8 cellular contexts compared by ENCODE assay signal in genomic region chr1:180631766-180632325, GRCh38. TPM values are rescaled to one million over a fixed set of nuclear protein-coding genes. Genes with fewer than 3 reads are reported as not detected.
DNase-seq lines count a peak whose midpoint lies in the region; ATAC-seq and TF ChIP-seq lines count a peak whose summit lies in the region.

Gene XPR1, plus strand, starts transcription at chr1:180632022. Its CDS starts 180 bp downstream, at chr1:180632202.

- H3K36me3 ChIP-seq in right atrium auricular region (no peaks in the 10 kb centered on the region), uterus (no peaks in the 10 kb centered on the region)

- peak within 1 kb of the TSS; percentile 91 to 95 for H3K4me3 ChIP-seq in right atrium auricular region
- H3K4me3 ChIP-seq in uterus: peak within 1 kb of the TSS; percentile 76 to 80

- no peaks in the 10 kb centered on the region for H3K9me3 ChIP-seq in right atrium auricular region
- no peaks in the 10 kb centered on the region for H3K9me3 ChIP-seq in uterus

- peak; percentile 99 to 100 for DNase-seq in NCI-H187 (lab: John Stamatoyannopoulos, UW)
- peak; percentile 94 to 99 (median 97) for DNase-seq in T-helper 2 cell
- DNase-seq in right atrium auricular region (ENCODE audit: low spot score): peak; percentile 98
- peak; percentile 98 for DNase-seq in pulmonary artery endothelial cell (ENCODE audit: low read depth, low spot score)
- peak; percentile 98 to 99 for DNase-seq in uterus

- ATAC-seq in GM18498 (IDR thresholded peaks at IDR 0.05; ENCODE audit: unreplicated experiment) (peak; percentile 98), HG02938 (IDR thresholded peaks at IDR 0.05; ENCODE audit: unreplicated experiment) (peak; percentile 95)

- intact Hi-C loops in uterus (cut with DNase I; ENCODE audit: low total_unique reads): no loop called here

- H3K27me3 ChIP-seq in right atrium auricular region (no peaks in the 10 kb centered on the region), uterus (no peaks in the 10 kb centered on the region)

- peak; percentile 93 to 95 for TF ChIP-seq POLR2A in uterus (IDR thresholded peaks at IDR 0.05)

- peak within 1 kb of the TSS; percentile 90 for H3K27ac ChIP-seq in angular gyrus (ENCODE audit: low read depth, low read length)
- peak within 1 kb of the TSS; percentile 94 to 97 for H3K27ac ChIP-seq in right atrium auricular region
- H3K27ac ChIP-seq in uterus: peak within 1 kb of the TSS; percentile 87 to 89

- H3K4me1 ChIP-seq in right atrium auricular region: peaks cover 0 to 39% of the 10 kb centered on the region in 2 donors
- no peaks in the 10 kb centered on the region for H3K4me1 ChIP-seq in uterus

- peak in 1 of 2 donors; percentile 43 for TF ChIP-seq CTCF in right atrium auricular region (IDR thresholded peaks at IDR 0.05)
- peak; percentile 16 to 33 (median 18) for TF ChIP-seq CTCF in uterus (IDR thresholded peaks at IDR 0.05)

RNA-seq across cellular contexts. Expression of gene XPR1, which starts in this region (rescaled TPM):
- total RNA-seq in right atrium auricular region (10 to 100 TPM; 30.0 to 53.0 TPM), pulmonary artery endothelial cell (35.5 and 42.6 TPM in 2 replicates), uterus (10 to 100 TPM in 3 of 4 donors, 1 to 10 TPM in 1; 10.0 to 29.7 (median 26.2) TPM)

Comparison
In these comparisons a context has a peak if more than half of its experiments do, and no peak if none do; other contexts are left out.
1. Peak in every context shown above with its lines: DNase-seq, ATAC-seq, H3K4me3 ChIP-seq and H3K27ac ChIP-seq.